In genomic region chr3:181741428-181741827, GRCh38 we compare ENCODE assay signal across 21 cellular contexts. TPM values are rescaled to one million over a fixed set of nuclear protein-coding genes. Genes with fewer than 3 reads are reported as not detected.
"Had no signal": no experiment of that assay in that cellular context is flagged by ENCODE, and none has a peak within 500 bp of the region (broad histone marks: within the 10 kb centered on the region; RNA-seq: fewer than 3 reads in every experiment).

No MANE protein-coding gene starts in this region.

- H3K27me3 ChIP-seq: brain microvascular endothelial cell, esophagus muscularis mucosa, gastroesophageal sphincter, ovary, stomach had no signal

- H3K9me3 Mint-ChIP-seq: activated CD4-positive, alpha-beta memory T cell treated with anti-CD3 and anti-CD28 coated beads, Interleukin-2, amount 10 ng/mL, durations not matched to agents 7 days and 5 days; activated naive CD4-positive, alpha-beta T cell treated with anti-CD3 and anti-CD28 coated beads, Interleukin-2, amount 10 ng/mL, durations not matched to agents 7 days and 5 days; activated naive CD8-positive, alpha-beta T cell treated with anti-CD3 and anti-CD28 coated beads, Interleukin-2, amount 50 U/mL, for 24 hours had no signal

- H3K4me3 ChIP-seq: colonic mucosa, esophagus muscularis mucosa, gastroesophageal sphincter, heart left ventricle, left lung, ovary, smooth muscle cell, stomach had no signal

- H3K27ac ChIP-seq: brain microvascular endothelial cell, colonic mucosa, esophagus muscularis mucosa, gastroesophageal sphincter, heart left ventricle, left lung, ovary, stomach had no signal

- H3K27ac Mint-ChIP-seq: activated CD4-positive, alpha-beta memory T cell treated with anti-CD3 and anti-CD28 coated beads, Interleukin-2, amount 10 ng/mL, durations not matched to agents 7 days and 5 days; activated naive CD4-positive, alpha-beta T cell treated with anti-CD3 and anti-CD28 coated beads, Interleukin-2, amount 10 ng/mL, durations not matched to agents 7 days and 5 days; activated naive CD8-positive, alpha-beta T cell treated with anti-CD3 and anti-CD28 coated beads, Interleukin-2, amount 50 U/mL, for 24 hours had no signal

- H3K9me3 ChIP-seq: colonic mucosa, esophagus muscularis mucosa, gastroesophageal sphincter, heart left ventricle, left lung, ovary, stomach had no signal

- H3K36me3 Mint-ChIP-seq: activated naive CD4-positive, alpha-beta T cell treated with anti-CD3 and anti-CD28 coated beads, Interleukin-2, amount 10 ng/mL, durations not matched to agents 7 days and 5 days had no signal

- ATAC-seq: activated naive CD8-positive, alpha-beta T cell treated with anti-CD3 and anti-CD28 coated beads, Interleukin-2, amount 50 U/mL, for 24 hours; gastroesophageal sphincter; heart left ventricle; left lung; sciatic nerve had no signal

- H3K4me1 Mint-ChIP-seq: activated CD4-positive, alpha-beta memory T cell treated with anti-CD3 and anti-CD28 coated beads, Interleukin-2, amount 10 ng/mL, durations not matched to agents 7 days and 5 days; activated naive CD4-positive, alpha-beta T cell treated with anti-CD3 and anti-CD28 coated beads, Interleukin-2, amount 10 ng/mL, durations not matched to agents 7 days and 5 days; activated naive CD8-positive, alpha-beta T cell treated with anti-CD3 and anti-CD28 coated beads, Interleukin-2, amount 50 U/mL, for 24 hours; central memory CD8-positive, alpha-beta T cell had no signal

- H3K4me3 Mint-ChIP-seq: activated CD4-positive, alpha-beta memory T cell treated with anti-CD3 and anti-CD28 coated beads, Interleukin-2, amount 10 ng/mL, durations not matched to agents 7 days and 5 days; activated naive CD4-positive, alpha-beta T cell treated with anti-CD3 and anti-CD28 coated beads, Interleukin-2, amount 10 ng/mL, durations not matched to agents 7 days and 5 days; activated naive CD8-positive, alpha-beta T cell treated with anti-CD3 and anti-CD28 coated beads, Interleukin-2, amount 50 U/mL, for 24 hours; central memory CD8-positive, alpha-beta T cell had no signal

- H3K36me3 ChIP-seq: brain microvascular endothelial cell, colonic mucosa, esophagus muscularis mucosa, gastroesophageal sphincter, heart left ventricle, left lung, ovary, stomach had no signal

- H3K4me1 ChIP-seq: colonic mucosa, esophagus muscularis mucosa, gastroesophageal sphincter, heart left ventricle, left lung, stomach had no signal

- H3K4me2 ChIP-seq: smooth muscle cell had no signal

- DNase-seq: activated CD4-positive, alpha-beta memory T cell treated with anti-CD3 and anti-CD28 coated beads, Interleukin-2, amount 10 ng/mL, durations not matched to agents 7 days and 5 days; activated CD4-positive, alpha-beta T cell treated with anti-CD3 and anti-CD28 coated beads for 48 hours; activated CD4-positive, CD25-positive, alpha-beta regulatory T cell; activated naive CD4-positive, alpha-beta T cell treated with anti-CD3 and anti-CD28 coated beads, Interleukin-2, amount 10 ng/mL, durations not matched to agents 7 days and 5 days; activated naive CD8-positive, alpha-beta T cell treated with anti-CD3 and anti-CD28 coated beads, Interleukin-2, amount 50 U/mL, for 24 hours; activated T-cell treated with anti-CD3 and anti-CD28 coated beads, Interleukin-2, amount 50 U/mL, for 1 hour; anterior cingulate cortex; brain microvascular endothelial cell; colonic mucosa; heart left ventricle; kidney; left lung; ovary; stimulated activated CD4-positive, alpha-beta T cell treated with anti-CD3 and anti-CD28 coated beads, Interleukin-4, amount 100 ng/mL, for 1 hour; stomach had no signal

- H3K27me3 Mint-ChIP-seq: activated naive CD4-positive, alpha-beta T cell treated with anti-CD3 and anti-CD28 coated beads, Interleukin-2, amount 10 ng/mL, durations not matched to agents 7 days and 5 days; central memory CD8-positive, alpha-beta T cell had no signal

RNA-seq across cellular contexts. Expression of gene SOX2, which starts 29.7 kb away (rescaled TPM):
- total RNA-seq: activated CD4-positive, alpha-beta memory T cell treated with anti-CD3 and anti-CD28 coated beads, Interleukin-2, amount 10 ng/mL, durations not matched to agents 7 days and 5 days; pulmonary artery endothelial cell; smooth muscle cell had no signal
- polyA plus RNA-seq: smooth muscle cell had no signal
